ENCODE assay signal across 8 cellular contexts in the genomic region with DNA sequence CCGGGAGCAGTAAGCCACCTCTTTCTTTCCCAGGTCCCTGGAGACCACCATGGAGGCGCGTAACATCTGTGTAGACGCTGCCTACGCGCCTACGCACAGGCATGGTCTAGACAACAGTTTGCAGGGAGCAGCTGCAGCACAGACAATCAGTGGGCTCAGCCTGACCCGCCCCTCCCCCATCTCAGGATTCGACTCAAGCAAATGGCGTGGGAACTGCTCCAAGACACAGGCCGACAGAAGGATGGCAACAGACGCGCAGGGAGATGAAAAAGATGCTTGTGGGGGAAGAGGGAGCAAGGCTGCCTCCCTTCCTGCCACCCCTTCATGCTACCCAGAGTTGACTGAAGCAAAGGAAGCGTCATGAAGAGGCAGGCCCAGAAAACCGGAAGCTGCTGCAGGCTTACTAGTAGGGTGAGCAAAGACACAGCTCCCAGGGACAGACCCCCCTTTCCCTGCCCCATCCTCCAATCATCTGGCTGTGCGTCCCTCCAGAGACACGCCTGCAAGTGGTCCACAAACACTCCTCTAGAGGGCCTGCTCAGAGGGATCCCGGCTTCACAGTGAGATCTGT. TPM values are rescaled to one million over a fixed set of nuclear protein-coding genes. Genes with fewer than 3 reads are reported as not detected.
A peak's percentile ranks its signal among the peaks of the same experiment; 100 is the strongest.
DNase-seq lines count a peak whose midpoint lies in the region; ATAC-seq and TF ChIP-seq lines count a peak whose summit lies in the region.

No MANE protein-coding gene starts in this region.

- H3K9me3 ChIP-seq in AG04450 (ENCODE audit: control insufficient read depth, insufficient read depth, low read length) (no peaks in the 10 kb centered on the region), skeletal muscle satellite cell (replicated peaks; ENCODE audit: low read length) (no peaks in the 10 kb centered on the region), suprapubic skin (no peaks in the 10 kb centered on the region)

- H3K27ac ChIP-seq in AG04450 (ENCODE audit: low read depth, low read length) (peak overlapping the region; percentile 57), suprapubic skin (no peak overlapping the region)

- no peak for TF ChIP-seq POLR2A in suprapubic skin (IDR thresholded peaks at IDR 0.05)

- intact Hi-C loops in left ventricle myocardium superior (cut with micrococcal nuclease): no loop called here

- CTCF ChIA-PET in AG04450 (lab: Charles Lee): interaction anchor here (0.7 to 3.8 kb wide), 4 partner anchors 14 to 266 kb away, joined by 4 to 53 read pairs (median 26); a partner anchor contains a TSS

- ATAC-seq in left ventricle myocardium superior: peak; percentile 59

- H3K36me3 ChIP-seq in skeletal muscle satellite cell (ENCODE audit: insufficient read depth, low read length) (peaks cover 36% of the 10 kb centered on the region), suprapubic skin (peaks cover 17% of the 10 kb centered on the region)

- TF ChIP-seq CTCF in AG04450 (IDR thresholded peaks at IDR 0.05; ENCODE audit: low read depth, low read length) (0 out of 2 replicates have a peak, but pooled peaks have one; percentile 25), suprapubic skin (IDR thresholded peaks at IDR 0.05) (no peak)

- H3K4me2 ChIP-seq in skeletal muscle satellite cell (ENCODE audit: low read length): peak overlapping the region; percentile 53

- H3K4me1 ChIP-seq in skeletal muscle satellite cell (ENCODE audit: control insufficient read depth, insufficient read depth, low read length): peaks cover 29% of the 10 kb centered on the region
- peaks cover 31% of the 10 kb centered on the region for H3K4me1 ChIP-seq in suprapubic skin

- 66% methylated on average over 18 of the region's 18 CpGs for WGBS in suprapubic skin

- peak overlapping the region; percentile 25 for H3K9ac ChIP-seq in skeletal muscle satellite cell (ENCODE audit: low read depth, low read length)

- no peak for TF ChIP-seq EP300 in suprapubic skin (IDR thresholded peaks at IDR 0.05)

- DNase-seq in AG04450 (ENCODE audit: low read depth, low spot score): no peak
- peak; percentile 94 for DNase-seq in NCI-H2227 treated with DMSO at 0.1 percent for 48 hours (lab: John Stamatoyannopoulos, UW)
- DNase-seq in activated effector memory CD4-positive, alpha-beta T cell treated with anti-CD3 and anti-CD28 coated beads, Interleukin-2, amount 50 U/mL, for 16 hours: peak; percentile 79
- DNase-seq in left ventricle myocardium superior: peak; percentile 69
- no peak for DNase-seq in suprapubic skin (ENCODE audit: low spot score in 2 of 2)
- no peak for DNase-seq in HuH-7 (ENCODE audit: low spot score)
- no peak for DNase-seq in GF-D8 (lab: John Stamatoyannopoulos, UW)

- H3K27me3 ChIP-seq in AG04450 (ENCODE audit: control insufficient read depth, insufficient read depth, low read length) (no peaks in the 10 kb centered on the region), skeletal muscle satellite cell (ENCODE audit: control insufficient read depth, insufficient read depth, low read length) (no peaks in the 10 kb centered on the region), suprapubic skin (no peaks in the 10 kb centered on the region)

- H3K4me3 ChIP-seq in AG04450 (ENCODE audit: low read depth, low read length) (no peak overlapping the region), skeletal muscle satellite cell (ENCODE audit: low read length) (peak overlapping the region; percentile 21), suprapubic skin (no peak overlapping the region)

- POLR2A ChIA-PET in AG04450 (lab: Yijun Ruan, JAX): interaction anchor here (1.2 kb wide), 1 partner anchor 15 kb away, joined by 6 read pairs; no protein-coding TSS in a partner anchor

RNA-seq across cellular contexts. Expression of a gene that starts 19.5 kb away (rescaled TPM):
- 26.4 and 30.3 TPM in 2 replicates for polyA plus RNA-seq in AG04450 (2011; rRNA removed)
- 40.0 and 53.7 TPM in 2 replicates for polyA minus RNA-seq in AG04450 (2011; rRNA and poly(A)+ RNA removed)
- 78.4 TPM for total RNA-seq in left ventricle myocardium superior
- total RNA-seq in skeletal muscle satellite cell (2012; rRNA removed): 15.0 and 15.5 TPM in 2 replicates
- total RNA-seq in suprapubic skin: 10 to 100 TPM; 29.0 to 69.5 (median 51.8) TPM

RNA-seq across cellular contexts. Expression of a gene that starts 31.5 kb away (rescaled TPM):
- polyA plus RNA-seq in AG04450 (2011; rRNA removed): 50.8 and 63.6 TPM in 2 replicates
- 17.9 and 35.4 TPM in 2 replicates for polyA minus RNA-seq in AG04450 (2011; rRNA and poly(A)+ RNA removed)
- 58.7 TPM for total RNA-seq in left ventricle myocardium superior
- 9.6 and 10.1 TPM in 2 replicates for total RNA-seq in skeletal muscle satellite cell (2012; rRNA removed)
- total RNA-seq in suprapubic skin: 10 to 100 TPM; 19.2 to 22.6 (median 21.4) TPM

RNA-seq across cellular contexts. Expression of a gene that starts 42.7 kb away (rescaled TPM):
- 27.2 and 42.6 TPM in 2 replicates for polyA plus RNA-seq in AG04450 (2011; rRNA removed)
- polyA minus RNA-seq in AG04450 (2011; rRNA and poly(A)+ RNA removed): 7.7 and 8.1 TPM in 2 replicates
- total RNA-seq in left ventricle myocardium superior (10.8 TPM), suprapubic skin (10 to 100 TPM; 13.3 to 28.0 (median 19.2) TPM)
- total RNA-seq in skeletal muscle satellite cell (2012; rRNA removed): 114 and 163 TPM in 2 replicates

Comparison
In these comparisons a context has a peak if more than half of its experiments do, and no peak if none do; other contexts are left out.
1. DNase-seq: peak in NCI-H2227 treated with DMSO at 0.1 percent for 48 hours (single experiment), activated effector memory CD4-positive, alpha-beta T cell treated with anti-CD3 and anti-CD28 coated beads, Interleukin-2, amount 50 U/mL, for 16 hours (single experiment) and left ventricle myocardium superior (single experiment); none in AG04450 (single experiment), suprapubic skin (0 of 2), HuH-7 (single experiment) and GF-D8 (single experiment).